ENCODE assay signal across 22 cellular contexts in the genomic region with DNA sequence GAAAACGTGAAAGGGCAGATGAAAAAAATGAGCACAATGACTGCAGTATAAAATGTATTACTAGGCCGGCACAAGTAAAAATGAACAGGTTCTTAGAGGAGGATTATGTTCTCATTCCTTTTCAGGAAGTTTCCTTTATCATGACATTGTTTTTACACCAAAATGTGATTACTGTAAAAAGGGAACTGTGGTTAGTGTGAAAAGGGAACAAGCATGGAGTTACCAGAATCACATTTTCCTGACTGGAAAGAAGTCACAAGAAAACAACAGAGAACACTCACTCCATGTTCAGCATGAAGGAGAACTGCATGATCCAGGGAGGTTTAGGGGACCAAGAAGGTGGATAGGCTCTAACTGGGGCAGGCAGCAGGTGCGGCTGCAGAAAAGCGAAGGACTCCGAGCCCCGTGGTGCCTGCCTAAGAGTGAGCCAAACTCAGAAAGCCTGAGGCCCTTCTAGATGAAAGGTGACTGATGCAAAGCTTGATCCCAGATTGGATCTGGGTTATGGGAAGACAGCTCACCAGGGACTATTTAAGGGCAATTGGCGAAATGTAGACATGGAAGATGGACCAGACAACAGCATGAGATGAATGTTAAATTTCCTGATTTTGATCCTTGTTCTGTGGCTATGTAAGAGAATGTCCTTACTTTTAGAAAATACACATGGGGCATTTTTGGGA.
DNase-seq lines count a peak whose midpoint lies in the region; ATAC-seq and TF ChIP-seq lines count a peak whose summit lies in the region.
"Had no signal": no experiment of that assay in that cellular context is flagged by ENCODE, and none has a peak within 500 bp of the region (broad histone marks: within the 10 kb centered on the region; RNA-seq: fewer than 3 reads in every experiment).

No MANE protein-coding gene starts in this region.

- TF ChIP-seq POLR2A in NB4 (IDR thresholded peaks at IDR 0.05; ENCODE audit: extremely low read depth, insufficient read length): no peak

- no TSS peak for BruUV-seq in A673 (replicated peaks; lab: Mats Ljungman, UMichigan)

- peaks cover 18% of the 10 kb centered on the region for H3K4me1 Mint-ChIP-seq in activated T-helper 17 cell treated with anti-CD3 and anti-CD28 coated beads, Interleukin-2, amount 50 U/mL, for 72 hours
- H3K4me1 Mint-ChIP-seq: neural progenitor cell had no signal

- H3K36me3 ChIP-seq in colonic mucosa (no peaks in the 10 kb centered on the region), A673 (ENCODE audit: insufficient read depth, low read length, poor library complexity, severe bottlenecking) (no peaks in the 10 kb centered on the region)
- H3K36me3 ChIP-seq: cardiac muscle cell, neural progenitor cell, Peyer's patch had no signal

- no peaks in the 10 kb centered on the region for H3K36me3 Mint-ChIP-seq in activated T-helper 17 cell treated with anti-CD3 and anti-CD28 coated beads, Interleukin-2, amount 50 U/mL, for 72 hours (ENCODE audit: low read depth)
- H3K36me3 Mint-ChIP-seq: immature natural killer cell, neural progenitor cell had no signal

- TF ChIP-seq CTCF in NB4 (IDR thresholded peaks at IDR 0.05; ENCODE audit: low read depth, low read length) (no peak), colonic mucosa (IDR thresholded peaks at IDR 0.05) (no peak), foreskin fibroblast (IDR thresholded peaks at IDR 0.05; ENCODE audit: low read depth, low read length) (no peak), A673 (conservative IDR thresholded peaks at IDR 0.05; ENCODE audit: low read depth, low read length) (no peak)

- H3K9ac ChIP-seq in colonic mucosa (ENCODE audit: low read depth in 2 of 2, low read length in 2 of 2): no peak overlapping the region
- H3K9ac ChIP-seq: neural progenitor cell had no signal

- no peak overlapping the region for H3K4me3 Mint-ChIP-seq in activated T-helper 17 cell treated with anti-CD3 and anti-CD28 coated beads, Interleukin-2, amount 50 U/mL, for 72 hours
- H3K4me3 Mint-ChIP-seq: activated CD4-positive, alpha-beta memory T cell treated with anti-CD3 and anti-CD28 coated beads, Interleukin-2, amount 10 ng/mL, durations not matched to agents 7 days and 5 days; activated T-cell treated with anti-CD3 and anti-CD28 coated beads, Interleukin-2, amount 50 U/mL, for 72 hours; immature natural killer cell; neural progenitor cell had no signal

- no peak overlapping the region for H3K27ac Mint-ChIP-seq in activated T-helper 17 cell treated with anti-CD3 and anti-CD28 coated beads, Interleukin-2, amount 50 U/mL, for 72 hours
- H3K27ac Mint-ChIP-seq: activated T-cell treated with anti-CD3 and anti-CD28 coated beads, Interleukin-2, amount 50 U/mL, for 72 hours; neural progenitor cell had no signal

- H3K4me3 ChIP-seq in NB4 (ENCODE audit: low read depth, low read length) (no peak overlapping the region), colonic mucosa (no peak overlapping the region), foreskin fibroblast (ENCODE audit: low read depth in 1 of 2, low read length in 2 of 2) (no peak overlapping the region), A673 (ENCODE audit: low read depth, low read length, poor library complexity, severe bottlenecking) (no peak overlapping the region)
- H3K4me3 ChIP-seq: cardiac muscle cell, neural progenitor cell, Peyer's patch had no signal

- intact Hi-C loops in colonic mucosa (cut with DNase I) (no loop called here), sciatic nerve (cut with DNase I) (no loop called here), A673 (cut with micrococcal nuclease; ENCODE audit: unreplicated experiment) (no loop called here)

- DNase-seq in GF-D8 (lab: John Stamatoyannopoulos, UW) (peak; percentile 21), NB4 (ENCODE audit: low read depth) (peak; percentile 54), colonic mucosa (no peak), sciatic nerve (ENCODE audit: low spot score) (no peak), foreskin fibroblast (no peak), A673 (ENCODE audit: low spot score) (no peak)
- DNase-seq: activated T-cell treated with anti-CD3 and anti-CD28 coated beads, Interleukin-2, amount 50 U/mL, for 72 hours; Calu3; effector CD4-positive, alpha-beta T cell; immature natural killer cell; IMR-90; mesendoderm; NCI-H1048; NCI-H2081 treated with DMSO at 0.1 percent for 48 hours; NCI-H526 treated with DMSO at 0.1 percent for 48 hours; Peyer's patch; right cardiac atrium; SW 1271 had no signal

- H3K27me3 Mint-ChIP-seq in activated T-helper 17 cell treated with anti-CD3 and anti-CD28 coated beads, Interleukin-2, amount 50 U/mL, for 72 hours: no peaks in the 10 kb centered on the region

- no peaks in the 10 kb centered on the region for H3K9me3 Mint-ChIP-seq in activated T-helper 17 cell treated with anti-CD3 and anti-CD28 coated beads, Interleukin-2, amount 50 U/mL, for 72 hours
- H3K9me3 Mint-ChIP-seq: activated CD4-positive, alpha-beta memory T cell treated with anti-CD3 and anti-CD28 coated beads, Interleukin-2, amount 10 ng/mL, durations not matched to agents 7 days and 5 days; activated T-cell treated with anti-CD3 and anti-CD28 coated beads, Interleukin-2, amount 50 U/mL, for 72 hours; immature natural killer cell; neural progenitor cell had no signal

- H3K27me3 ChIP-seq in colonic mucosa (no peaks in the 10 kb centered on the region), A673 (replicated peaks; ENCODE audit: insufficient read depth, low read depth, low read length, poor library complexity) (no peaks in the 10 kb centered on the region)
- H3K27me3 ChIP-seq: cardiac muscle cell, neural progenitor cell, Peyer's patch had no signal

- H3K4me1 ChIP-seq in colonic mucosa: no peaks in the 10 kb centered on the region
- no peaks in the 10 kb centered on the region for H3K4me1 ChIP-seq in A673 (ENCODE audit: insufficient read depth, low read length, poor library complexity, severe bottlenecking)
- H3K4me1 ChIP-seq: neural progenitor cell had no signal

- ATAC-seq in sciatic nerve: peak; percentile 23
- ATAC-seq in activated T-helper 17 cell treated with anti-CD3 and anti-CD28 coated beads, Interleukin-2, amount 50 U/mL, for 72 hours (replicated peaks): no peak
- ATAC-seq: activated T-cell treated with anti-CD3 and anti-CD28 coated beads, Interleukin-2, amount 50 U/mL, for 72 hours had no signal

- POLR2A ChIA-PET in A673 (lab: Charles Lee; ENCODE audit: low non-redundant PET): no interaction called here

- CTCF ChIA-PET in A673 (lab: Charles Lee): no interaction called here

- no peaks in the 10 kb centered on the region for H3K9me3 ChIP-seq in colonic mucosa
- H3K9me3 ChIP-seq in A673 (ENCODE audit: low read depth, low read length, poor library complexity, severe bottlenecking): no peaks in the 10 kb centered on the region
- H3K9me3 ChIP-seq: Peyer's patch had no signal

- H3K27ac ChIP-seq in colonic mucosa: peak overlapping the region; percentile 50
- H3K27ac ChIP-seq in A673 (ENCODE audit: low read depth, low read length, poor library complexity, severe bottlenecking): no peak overlapping the region
- H3K27ac ChIP-seq: cardiac muscle cell, neural progenitor cell had no signal

Comparison
In these comparisons a context has a peak if more than half of its experiments do, and no peak if none do; other contexts are left out.
1. DNase-seq: peak in GF-D8 (single experiment) and NB4 (single experiment); none in colonic mucosa (single experiment), sciatic nerve (single experiment), foreskin fibroblast (0 of 2) and A673 (single experiment).